In the genomic region with DNA sequence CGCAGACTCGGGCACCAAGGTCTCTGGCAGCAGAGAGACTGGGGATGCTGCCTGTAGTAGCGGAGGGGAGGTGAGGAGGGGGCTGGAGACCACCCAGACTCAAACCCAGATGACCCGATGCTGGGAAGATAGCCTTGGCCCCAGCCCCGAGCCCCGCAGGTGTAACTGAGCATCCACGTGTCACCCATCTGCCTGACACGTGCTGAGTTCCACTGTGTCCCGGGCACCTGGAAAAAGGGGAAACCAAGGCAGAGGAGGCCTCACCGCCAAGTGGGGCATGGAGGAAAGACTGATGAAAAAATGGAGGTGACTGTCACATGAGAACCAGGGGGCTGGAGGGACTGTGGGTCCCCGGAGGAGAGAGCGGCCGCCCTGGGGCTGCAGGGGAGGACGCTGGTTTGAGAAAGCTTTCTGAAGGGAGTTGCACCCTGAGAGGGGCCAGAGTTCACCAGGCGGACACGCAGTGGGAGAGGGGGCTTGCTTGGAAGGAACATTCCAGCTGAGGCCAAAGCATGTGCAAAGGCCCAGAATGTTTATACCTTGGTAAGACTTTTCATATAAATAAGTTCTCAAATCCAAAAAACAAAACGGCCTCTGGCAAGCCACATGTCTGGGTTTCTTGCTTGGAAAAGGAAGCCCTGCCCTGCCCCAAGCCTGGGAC, we compare ENCODE assay signal across 27 cellular contexts. TPM values are rescaled to one million over a fixed set of nuclear protein-coding genes. Genes with fewer than 3 reads are reported as not detected.
DNase-seq lines count a peak whose midpoint lies in the region; ATAC-seq and TF ChIP-seq lines count a peak whose summit lies in the region.
"Had no signal": no experiment of that assay in that cellular context is flagged by ENCODE, and none has a peak within 500 bp of the region (broad histone marks: within the 10 kb centered on the region; RNA-seq: fewer than 3 reads in every experiment).

No MANE protein-coding gene starts in this region.

- no peaks in the 10 kb centered on the region for H3K27me3 Mint-ChIP-seq in chondrocyte (ENCODE audit: low read depth)
- H3K27me3 Mint-ChIP-seq in mesothelial cell of epicardium (ENCODE audit: low read depth): no peaks in the 10 kb centered on the region
- H3K27me3 Mint-ChIP-seq: brain had no signal

- peaks cover 0 to 36% (median 29%) of the 10 kb centered on the region in 4 donors for H3K4me1 ChIP-seq in transverse colon

- H3K27ac Mint-ChIP-seq in chondrocyte (ENCODE audit: unreplicated experiment) (peak overlapping the region; percentile 97), mesothelial cell of epicardium (peak overlapping the region; percentile 72)
- H3K27ac Mint-ChIP-seq: activated naive CD8-positive, alpha-beta T cell treated with anti-CD3 and anti-CD28 coated beads, Interleukin-2, amount 50 U/mL, for 24 hours; activated T-cell treated with anti-CD3 and anti-CD28 coated beads, Interleukin-2, amount 50 U/mL, for 24 hours; brain had no signal

- intact Hi-C loops in transverse colon (cut with DNase I; ENCODE audit: low total_unique reads): no loop called here

- no peaks in the 10 kb centered on the region for H3K36me3 ChIP-seq in transverse colon

- TF ChIP-seq CTCF in chondrocyte (IDR thresholded peaks at IDR 0.05): no peak
- no peak for TF ChIP-seq CTCF in mesothelial cell of epicardium (IDR thresholded peaks at IDR 0.05; ENCODE audit: unreplicated experiment)
- no peak for TF ChIP-seq CTCF in transverse colon (IDR thresholded peaks at IDR 0.05)
- TF ChIP-seq CTCF in GM20000 (IDR thresholded peaks at IDR 0.05; ENCODE audit: extremely low read depth, missing control alignments): no peak

- no peak for ATAC-seq in activated CD4-positive, CD25-positive, alpha-beta regulatory T cell treated with anti-CD3 and anti-CD28 coated beads, Interleukin-2, amount 50 U/mL, for 24 hours
- ATAC-seq: activated naive CD8-positive, alpha-beta T cell treated with anti-CD3 and anti-CD28 coated beads, Interleukin-2, amount 50 U/mL, for 24 hours; left lobe of liver; stimulated activated effector memory CD8-positive, alpha-beta T cell treated with anti-CD3 and anti-CD28 coated beads, Interleukin-12 subunit alpha, Interleukin-12 subunit beta, amount 100 ng/mL, for 72 hours had no signal

- H3K4me3 Mint-ChIP-seq in chondrocyte (ENCODE audit: unreplicated experiment) (no peak overlapping the region), mesothelial cell of epicardium (no peak overlapping the region)
- H3K4me3 Mint-ChIP-seq: activated naive CD8-positive, alpha-beta T cell treated with anti-CD3 and anti-CD28 coated beads, Interleukin-2, amount 50 U/mL, for 24 hours; activated T-cell treated with anti-CD3 and anti-CD28 coated beads, Interleukin-2, amount 50 U/mL, for 24 hours; brain; CD4-positive, CD25-positive, alpha-beta regulatory T cell; immature natural killer cell; stimulated activated effector memory CD8-positive, alpha-beta T cell treated with anti-CD3 and anti-CD28 coated beads, Interleukin-12 subunit alpha, Interleukin-12 subunit beta, amount 100 ng/mL, for 72 hours had no signal

- H3K27me3 ChIP-seq in transverse colon: no peaks in the 10 kb centered on the region
- H3K27me3 ChIP-seq: testis had no signal

- TF ChIP-seq POLR2A in transverse colon (IDR thresholded peaks at IDR 0.05): no peak

- H3K9me3 ChIP-seq in transverse colon: no peaks in the 10 kb centered on the region
- H3K9me3 ChIP-seq: testis had no signal

- H3K4me3 ChIP-seq in transverse colon: no peak overlapping the region
- H3K4me3 ChIP-seq: smooth muscle cell, testis had no signal

- H3K27ac ChIP-seq in transverse colon: peak overlapping the region; percentile 55 to 71 (median 58)

- H3K4me1 Mint-ChIP-seq in chondrocyte (ENCODE audit: low read depth) (peaks cover 89% of the 10 kb centered on the region), mesothelial cell of epicardium (peaks cover 31% of the 10 kb centered on the region)

- in situ Hi-C loops in transverse colon (cut with MboI; ENCODE audit: low pct_ligation_motif_present in 1 of 4, low pct_unique_long_range_greater_than_20kb in 1 of 4, low sequenced_read_pairs in 3 of 4): loop anchor here in 1 of 4 donors (25.0 kb wide), 1 partner anchor 113 kb away; no protein-coding TSS in a partner anchor

- H3K36me3 Mint-ChIP-seq in chondrocyte (ENCODE audit: low read depth): no peaks in the 10 kb centered on the region
- H3K36me3 Mint-ChIP-seq in mesothelial cell of epicardium: no peaks in the 10 kb centered on the region
- H3K36me3 Mint-ChIP-seq: brain; CD4-positive, CD25-positive, alpha-beta regulatory T cell; immature natural killer cell; stimulated activated effector memory CD8-positive, alpha-beta T cell treated with anti-CD3 and anti-CD28 coated beads, Interleukin-12 subunit alpha, Interleukin-12 subunit beta, amount 100 ng/mL, for 72 hours had no signal

- 87 to 88% methylated on average over 10 to 17 of the region's 17 CpGs for WGBS in transverse colon (ENCODE audit: low coverage in 1 of 2), 2 donors

- TF ChIP-seq EP300 in transverse colon (IDR thresholded peaks at IDR 0.05; ENCODE audit: low read depth): no peak

- DNase-seq in M059J (ENCODE audit: low read depth): peak; percentile 35
- DNase-seq in chondrocyte (ENCODE audit: low spot score): no peak
- DNase-seq in mesothelial cell of epicardium (ENCODE audit: low spot score in 2 of 2, unreplicated experiment in 2 of 2): no peak
- no peak for DNase-seq in transverse colon
- DNase-seq in GM20000 (ENCODE audit: low spot score): no peak
- DNase-seq in DMS114 treated with DMSO at 0.1 percent for 48 hours (lab: John Stamatoyannopoulos, UW; ENCODE audit: unreplicated experiment): no peak
- DNase-seq: activated CD4-positive, alpha-beta T cell treated with anti-CD3 and anti-CD28 coated beads for 1 hour; activated CD8-positive, alpha-beta memory T cell treated with anti-CD3 and anti-CD28 coated beads for 24 hours; activated gamma-delta T cell treated with Interleukin-2 at 50 U/mL for 16 hours; activated naive CD8-positive, alpha-beta T cell treated with anti-CD3 and anti-CD28 coated beads, Interleukin-2, amount 50 U/mL, for 24 hours; activated T-cell treated with anti-CD3 and anti-CD28 coated beads, Interleukin-2, amount 50 U/mL, for 24 hours; CD4-positive, CD25-positive, alpha-beta regulatory T cell; effector memory CD4-positive, alpha-beta T cell; erythroblast; hippocampal formation; immature natural killer cell; NCI-H146; NCI-H510A treated with DMSO at 0.1 percent for 48 hours; NK-92 treated with Interleukin-12 subunit alpha and Interleukin-12 subunit beta, amount 100 ng/mL, for 24 hours; SIG-M5 had no signal

- H3K9me3 Mint-ChIP-seq in chondrocyte (ENCODE audit: low read depth): no peaks in the 10 kb centered on the region
- peaks cover 3% of the 10 kb centered on the region for H3K9me3 Mint-ChIP-seq in mesothelial cell of epicardium
- H3K9me3 Mint-ChIP-seq: activated T-cell treated with anti-CD3 and anti-CD28 coated beads, Interleukin-2, amount 50 U/mL, for 24 hours; stimulated activated effector memory CD8-positive, alpha-beta T cell treated with anti-CD3 and anti-CD28 coated beads, Interleukin-12 subunit alpha, Interleukin-12 subunit beta, amount 100 ng/mL, for 72 hours had no signal

RNA-seq across cellular contexts. Expression of a gene that starts 27.4 kb away (rescaled TPM):
- total RNA-seq in M059J (2014; rRNA removed; shearing (Covaris generic)): 26.2 and 65.2 TPM in 2 replicates
- 8,224 to 15,554 TPM (median 15,093 TPM) in 3 replicates for total RNA-seq in chondrocyte
- total RNA-seq in mesothelial cell of epicardium: 32.9 to 37.4 TPM (median 33.2 TPM) in 3 replicates
- 100 to 1,000 TPM in 1 of 4 donors, 10 to 100 TPM in 2, 1 to 10 TPM in 1; 8.4 to 147 (median 25.8) TPM for total RNA-seq in transverse colon
- total RNA-seq: HT1080 had no signal

Comparison
In these comparisons a context has a peak if more than half of its experiments do, and no peak if none do; other contexts are left out.
1. RNA of a gene that starts 27.4 kb away (total RNA-seq): 8,224 to 15,554 TPM in chondrocyte; 26.2 to 65.2 TPM in M059J, 8.4 to 147 TPM in transverse colon and 32.9 to 37.4 TPM in mesothelial cell of epicardium; every median in the first group is over 10 times any median in the second.